Comparison of ENCODE assay signal across 8 cellular contexts in the genomic region with DNA sequence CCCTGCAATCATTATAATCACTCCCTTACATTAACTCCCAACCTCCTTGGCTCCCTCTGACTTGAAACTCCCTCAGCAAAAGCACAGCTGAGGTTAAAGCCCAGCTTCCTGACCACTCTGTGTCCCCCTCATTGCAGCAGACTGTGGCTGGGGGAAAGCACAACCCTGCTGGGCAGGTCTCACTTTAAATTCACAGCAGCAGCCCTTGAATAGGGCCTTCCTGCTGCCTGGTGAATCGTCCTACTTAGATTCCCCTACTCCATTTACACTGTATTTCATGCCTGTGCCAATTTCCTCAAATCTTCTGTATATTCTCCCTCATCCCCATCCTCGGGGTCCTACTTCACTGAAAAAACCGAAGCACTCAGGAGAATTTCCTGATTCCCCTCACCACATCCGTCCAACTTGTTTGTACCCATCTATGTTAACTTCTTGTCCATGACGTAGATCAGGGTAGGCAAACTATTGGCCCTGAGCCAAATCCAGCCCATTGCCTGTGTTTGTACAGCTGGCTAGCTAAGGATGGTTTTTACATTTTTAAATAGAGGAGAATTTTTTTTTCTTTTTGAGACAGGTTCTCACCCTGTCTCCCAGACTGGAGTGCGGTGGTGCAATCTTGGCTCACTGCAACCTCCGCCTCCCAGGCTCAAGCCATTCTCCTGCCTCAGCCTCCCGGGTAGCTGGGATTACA. TPM values are rescaled to one million over a fixed set of nuclear protein-coding genes. Genes with fewer than 3 reads are reported as not detected.
A peak's percentile ranks its signal among the peaks of the same experiment; 100 is the strongest.
DNase-seq lines count a peak whose midpoint lies in the region; ATAC-seq, FAIRE-seq and TF ChIP-seq lines count a peak whose summit lies in the region.

No MANE protein-coding gene starts in this region.

- POLR2A ChIA-PET in naive thymus-derived CD4-positive, alpha-beta T cell (lab: Charles Lee), result interaction anchor here (1.0 to 1.3 kb wide), 2 partner anchors 114 to 167 kb away, joined by 3 to 4 read pairs; no protein-coding TSS in a partner anchor

- H3K4me2 ChIP-seq in GM23338, result no peak overlapping the region
- H3K4me2 ChIP-seq in astrocyte (ENCODE audit: low read length), result no peak overlapping the region

- no peak overlapping the region for H3K4me3 Mint-ChIP-seq in GM23338
- no peak overlapping the region for H3K4me3 Mint-ChIP-seq in astrocyte (ENCODE audit: unreplicated experiment)
- peak overlapping the region in 7 of 10 donors; percentile 6 to 70 (median 47) for H3K4me3 Mint-ChIP-seq in naive thymus-derived CD4-positive, alpha-beta T cell
- H3K4me3 Mint-ChIP-seq in HFFc6, result no peak overlapping the region

- H3K4me1 ChIP-seq in GM23338 (ENCODE audit: insufficient read depth), result no peaks in the 10 kb centered on the region
- no peaks in the 10 kb centered on the region for H3K4me1 ChIP-seq in astrocyte (ENCODE audit: insufficient read depth, low read length)
- H3K4me1 ChIP-seq in naive thymus-derived CD4-positive, alpha-beta T cell (ENCODE audit: control insufficient read depth in 2 of 2, insufficient read depth in 2 of 2, low read length in 2 of 2), result peaks cover 0 to 16% of the 10 kb centered on the region in 2 donors

- no peak overlapping the region for H3K9ac ChIP-seq in astrocyte (ENCODE audit: low read length)

- H3K79me2 ChIP-seq in GM23338 (replicated peaks; ENCODE audit: insufficient read depth) (no peaks in the 10 kb centered on the region), astrocyte (ENCODE audit: insufficient read depth, low read length) (no peaks in the 10 kb centered on the region)

- H3K9me3 ChIP-seq in astrocyte (ENCODE audit: insufficient read depth, low read depth, low read length), result no peaks in the 10 kb centered on the region
- no peaks in the 10 kb centered on the region for H3K9me3 ChIP-seq in naive thymus-derived CD4-positive, alpha-beta T cell (ENCODE audit: control insufficient read depth in 2 of 3, low read length in 3 of 3)

- H3K36me3 Mint-ChIP-seq in GM23338 (ENCODE audit: low read depth), result no peaks in the 10 kb centered on the region
- no peaks in the 10 kb centered on the region for H3K36me3 Mint-ChIP-seq in astrocyte (ENCODE audit: low read depth, unreplicated experiment)
- no peaks in the 10 kb centered on the region for H3K36me3 Mint-ChIP-seq in naive thymus-derived CD4-positive, alpha-beta T cell
- no peaks in the 10 kb centered on the region for H3K36me3 Mint-ChIP-seq in HFFc6 (ENCODE audit: low read depth)

- DNase-seq in GM23338 (ENCODE audit: low spot score) (no peak), NCI-H2196 treated with DMSO at 0.1 percent for 48 hours (lab: John Stamatoyannopoulos, UW; ENCODE audit: unreplicated experiment) (peak; percentile 72), astrocyte (ENCODE audit: low read depth) (peak; percentile 52), HFFc6 (no peak)
- DNase-seq in naive thymus-derived CD4-positive, alpha-beta T cell, result peak in 7 of 9 donors; percentile 38 to 75 (median 64)

- ATAC-seq in GM23338 (peak; percentile 59; the same call in 2 of the 3 replicates), esophagus mucosa (no peak), HG02970 (IDR thresholded peaks at IDR 0.05; ENCODE audit: low FRiP score, unreplicated experiment) (no peak)
- ATAC-seq in naive thymus-derived CD4-positive, alpha-beta T cell, result peak; percentile 64
- no peak for ATAC-seq in activated CD4-positive, CD25-positive, alpha-beta regulatory T cell treated with anti-CD3 and anti-CD28 coated beads, Interleukin-2, amount 50 U/mL, for 24 hours

- H3K4me1 Mint-ChIP-seq in GM23338 (peaks cover 5% of the 10 kb centered on the region), astrocyte (ENCODE audit: low read depth, unreplicated experiment) (no peaks in the 10 kb centered on the region), HFFc6 (ENCODE audit: low read depth) (no peaks in the 10 kb centered on the region)
- H3K4me1 Mint-ChIP-seq in naive thymus-derived CD4-positive, alpha-beta T cell, result peaks cover 4 to 37% (median 26%) of the 10 kb centered on the region in 7 donors

- H3K9me2 ChIP-seq in GM23338 (ENCODE audit: insufficient read depth), result no peaks in the 10 kb centered on the region

- FAIRE-seq in astrocyte (lab: Jason Lieb, UNC), result no peak

- no peaks in the 10 kb centered on the region for H4K20me1 ChIP-seq in GM23338 (replicated peaks; ENCODE audit: insufficient read depth)
- no peaks in the 10 kb centered on the region for H4K20me1 ChIP-seq in astrocyte (ENCODE audit: insufficient read depth, low read length)

- intact Hi-C loops in naive thymus-derived CD4-positive, alpha-beta T cell (cut with micrococcal nuclease), result loop anchor here in 1 of 2 donors (10.0 kb wide), 2 partner anchors 85 to 615 kb away; partner anchors contain the start of gene LRRC1

- no peak for TF ChIP-seq CTCF in GM23338 (conservative IDR thresholded peaks at IDR 0.05; ENCODE audit: low read depth in 2 of 2)
- TF ChIP-seq CTCF in astrocyte (IDR thresholded peaks at IDR 0.05; ENCODE audit: insufficient read depth, low read depth, low read length), result no peak
- TF ChIP-seq CTCF in HFFc6 (IDR thresholded peaks at IDR 0.05), result no peak

- H2AFZ ChIP-seq in GM23338, result peak overlapping the region; percentile 56; the same call in 1 of the 2 replicates
- H2AFZ ChIP-seq in astrocyte (ENCODE audit: low read depth, low read length), result no peak overlapping the region

- H3K27me3 ChIP-seq in GM23338 (ENCODE audit: insufficient read depth) (no peaks in the 10 kb centered on the region), astrocyte (ENCODE audit: insufficient read depth, low read length) (no peaks in the 10 kb centered on the region)
- H3K27me3 ChIP-seq in naive thymus-derived CD4-positive, alpha-beta T cell (ENCODE audit: control insufficient read depth in 2 of 2, insufficient read depth in 2 of 2, low read length in 2 of 2), result no peaks in the 10 kb centered on the region

- no peaks in the 10 kb centered on the region for H3F3A ChIP-seq in GM23338 (replicated peaks; ENCODE audit: low read depth)

- H3K4me3 ChIP-seq in GM23338 (no peak overlapping the region), astrocyte (ENCODE audit: insufficient read depth, low read depth, low read length) (no peak overlapping the region)
- no peak overlapping the region for H3K4me3 ChIP-seq in naive thymus-derived CD4-positive, alpha-beta T cell (ENCODE audit: low read length)

- H3K27ac ChIP-seq in GM23338 (ENCODE audit: low read depth), result no peak overlapping the region
- no peak overlapping the region for H3K27ac ChIP-seq in astrocyte (ENCODE audit: low read depth, low read length)
- no peak overlapping the region for H3K27ac ChIP-seq in naive thymus-derived CD4-positive, alpha-beta T cell (ENCODE audit: low read depth, low read length)

- CTCF ChIA-PET in naive thymus-derived CD4-positive, alpha-beta T cell (lab: Charles Lee), result interaction anchor here (1.0 kb wide), 1 partner anchor 230 kb away, joined by 4 read pairs; no protein-coding TSS in a partner anchor

- H3K36me3 ChIP-seq in GM23338 (ENCODE audit: insufficient read depth) (no peaks in the 10 kb centered on the region), astrocyte (ENCODE audit: insufficient read depth, low read length) (no peaks in the 10 kb centered on the region)
- H3K36me3 ChIP-seq in naive thymus-derived CD4-positive, alpha-beta T cell (ENCODE audit: control insufficient read depth in 2 of 3, insufficient read depth in 3 of 3, low read length in 3 of 3), result no peaks in the 10 kb centered on the region

- H3K27ac Mint-ChIP-seq in GM23338, result no peak overlapping the region
- no peak overlapping the region for H3K27ac Mint-ChIP-seq in astrocyte (ENCODE audit: unreplicated experiment)
- H3K27ac Mint-ChIP-seq in naive thymus-derived CD4-positive, alpha-beta T cell, result peak overlapping the region; percentile 24 to 93 (median 85)
- no peak overlapping the region for H3K27ac Mint-ChIP-seq in HFFc6

- peaks cover 5% of the 10 kb centered on the region for H3K27me3 Mint-ChIP-seq in GM23338 (ENCODE audit: insufficient read depth, low read depth, poor library complexity)
- peaks cover 5% of the 10 kb centered on the region for H3K27me3 Mint-ChIP-seq in astrocyte (ENCODE audit: low read depth, unreplicated experiment)
- no peaks in the 10 kb centered on the region for H3K27me3 Mint-ChIP-seq in naive thymus-derived CD4-positive, alpha-beta T cell
- peaks cover 11% of the 10 kb centered on the region for H3K27me3 Mint-ChIP-seq in HFFc6 (ENCODE audit: insufficient read depth)

- H3K9me3 Mint-ChIP-seq in GM23338, result no peaks in the 10 kb centered on the region
- H3K9me3 Mint-ChIP-seq in astrocyte (ENCODE audit: unreplicated experiment), result no peaks in the 10 kb centered on the region
- H3K9me3 Mint-ChIP-seq in naive thymus-derived CD4-positive, alpha-beta T cell, result no peaks in the 10 kb centered on the region
- no peaks in the 10 kb centered on the region for H3K9me3 Mint-ChIP-seq in HFFc6

TF ChIP-seq in GM23338, 12 proteins besides CTCF, POLR2A, EP300 and RAD21 (continues in another document):
- no peak for TF ChIP-seq ZNF114 (CRISPR knock-in tag; IDR thresholded peaks at IDR 0.05)
- TF ChIP-seq EZH2phosphoT487 (IDR thresholded peaks at IDR 0.05; ENCODE audit: unreplicated experiment), result no peak
- TF ChIP-seq POLR2AphosphoS5 (IDR thresholded peaks at IDR 0.05; ENCODE audit: low read depth), result no peak

RNA-seq across cellular contexts. Expression of gene GCM1, which starts 31.5 kb away (rescaled TPM):
- total RNA-seq in GM23338 (2014; rRNA removed; shearing (Covaris generic)), result not detected in 2 replicates
- not detected in 2 replicates for polyA plus RNA-seq in GM23338 (2016; fragmentation: Nextera tagmentation; extraction: Ambion mirVana)
- total RNA-seq in astrocyte (not detected in 2 replicates), esophagus mucosa (not detected)
- under 1 TPM in 1 of 5 experiments, not detected in 4; 0.07 TPM for total RNA-seq in naive thymus-derived CD4-positive, alpha-beta T cell
- polyA plus RNA-seq in naive thymus-derived CD4-positive, alpha-beta T cell, result not detected
- not detected for total RNA-seq in HFFc6 (2021; fragmentation: NEBNext Ultra II Directional; extraction: Animal tissue kit (Norgen Biotek cat#: 25700))

Comparison
In these comparisons a context has a peak if more than half of its experiments do, and no peak if none do; other contexts are left out.
1. ATAC-seq: peak in GM23338 (single experiment) and naive thymus-derived CD4-positive, alpha-beta T cell (single experiment); none in esophagus mucosa (single experiment), HG02970 (single experiment) and activated CD4-positive, CD25-positive, alpha-beta regulatory T cell treated with anti-CD3 and anti-CD28 coated beads, Interleukin-2, amount 50 U/mL, for 24 hours (0 of 2).
2. DNase-seq: peak in NCI-H2196 treated with DMSO at 0.1 percent for 48 hours (single experiment), astrocyte (single experiment) and naive thymus-derived CD4-positive, alpha-beta T cell (7 of 9); none in GM23338 (single experiment) and HFFc6 (single experiment).
3. H3K27ac Mint-ChIP-seq: peak in naive thymus-derived CD4-positive, alpha-beta T cell (9 of 9); none in GM23338 (single experiment), astrocyte (single experiment) and HFFc6 (single experiment).
4. H3K4me3 Mint-ChIP-seq: peak in naive thymus-derived CD4-positive, alpha-beta T cell (7 of 10); none in GM23338 (single experiment), astrocyte (single experiment) and HFFc6 (single experiment).